8 cellular contexts compared by ENCODE assay signal in genomic region chr7:139108256-139109187, GRCh38. TPM values are rescaled to one million over a fixed set of nuclear protein-coding genes. Genes with fewer than 3 reads are reported as not detected.
DNase-seq lines count a peak whose midpoint lies in the region; ATAC-seq lines count a peak whose summit lies in the region.

No MANE protein-coding gene starts in this region.

- no peak for DNase-seq in activated CD4-positive, alpha-beta T cell treated with anti-CD3 and anti-CD28 coated beads, Interleukin-2, amount 10 ng/mL, durations not matched to agents 7 days and 5 days
- no peak for DNase-seq in activated CD4-positive, alpha-beta T cell treated with anti-CD3 and anti-CD28 coated beads for 4 hours
- peak; percentile 20 for DNase-seq in NCI-H226
- peak; percentile 61 for DNase-seq in astrocyte of the hippocampus (ENCODE audit: low read depth, low spot score)
- peak; percentile 43 for DNase-seq in iPS-NIHi7 (ENCODE audit: extremely low spot score)
- peak; percentile 57 for DNase-seq in stimulated activated CD8-positive, alpha-beta memory T cell treated with anti-CD3 and anti-CD28 coated beads, Interleukin-4, amount 100 ng/mL, for 48 hours
- DNase-seq in NCI-H2196 (lab: John Stamatoyannopoulos, UW; ENCODE audit: unreplicated experiment), result no peak

- H3K27me3 Mint-ChIP-seq in activated CD4-positive, alpha-beta T cell treated with anti-CD3 and anti-CD28 coated beads, Interleukin-2, amount 10 ng/mL, durations not matched to agents 7 days and 5 days, result no peaks in the 10 kb centered on the region

- H3K27ac Mint-ChIP-seq in activated CD4-positive, alpha-beta T cell treated with anti-CD3 and anti-CD28 coated beads, Interleukin-2, amount 10 ng/mL, durations not matched to agents 7 days and 5 days, result peak overlapping the region; percentile 97

- H3K4me1 Mint-ChIP-seq in activated CD4-positive, alpha-beta T cell treated with anti-CD3 and anti-CD28 coated beads, Interleukin-2, amount 10 ng/mL, durations not matched to agents 7 days and 5 days, result peaks cover 38% of the 10 kb centered on the region

- peak; percentile 5 for ATAC-seq in HG02798 (IDR thresholded peaks at IDR 0.05; ENCODE audit: poor library complexity, unreplicated experiment)

- H3K9me3 Mint-ChIP-seq in activated CD4-positive, alpha-beta T cell treated with anti-CD3 and anti-CD28 coated beads, Interleukin-2, amount 10 ng/mL, durations not matched to agents 7 days and 5 days, result peaks cover 8% of the 10 kb centered on the region

- POLR2A ChIA-PET in activated CD4-positive, alpha-beta T cell treated with anti-CD3 and anti-CD28 coated beads, Interleukin-2, amount 10 ng/mL, durations not matched to agents 7 days and 5 days (lab: Charles Lee), result no interaction called here

- CTCF ChIA-PET in activated CD4-positive, alpha-beta T cell treated with anti-CD3 and anti-CD28 coated beads, Interleukin-2, amount 10 ng/mL, durations not matched to agents 7 days and 5 days (lab: Charles Lee), result no interaction called here

- H3K4me3 Mint-ChIP-seq in activated CD4-positive, alpha-beta T cell treated with anti-CD3 and anti-CD28 coated beads, Interleukin-2, amount 10 ng/mL, durations not matched to agents 7 days and 5 days, result peak overlapping the region; percentile 95

- peaks cover 61% of the 10 kb centered on the region for H3K36me3 Mint-ChIP-seq in activated CD4-positive, alpha-beta T cell treated with anti-CD3 and anti-CD28 coated beads, Interleukin-2, amount 10 ng/mL, durations not matched to agents 7 days and 5 days (ENCODE audit: low read depth)

RNA-seq across cellular contexts. Expression of gene ZC3HAV1, which starts 1.0 kb away (rescaled TPM):
- 100 to 1,000 TPM; 124 to 129 TPM for total RNA-seq in activated CD4-positive, alpha-beta T cell treated with anti-CD3 and anti-CD28 coated beads, Interleukin-2, amount 10 ng/mL, durations not matched to agents 7 days and 5 days

Comparison
In these comparisons a context has a peak if more than half of its experiments do, and no peak if none do; other contexts are left out.
1. DNase-seq: peak in NCI-H226 (single experiment), astrocyte of the hippocampus (single experiment), iPS-NIHi7 (single experiment) and stimulated activated CD8-positive, alpha-beta memory T cell treated with anti-CD3 and anti-CD28 coated beads, Interleukin-4, amount 100 ng/mL, for 48 hours (single experiment); none in activated CD4-positive, alpha-beta T cell treated with anti-CD3 and anti-CD28 coated beads, Interleukin-2, amount 10 ng/mL, durations not matched to agents 7 days and 5 days (single experiment), activated CD4-positive, alpha-beta T cell treated with anti-CD3 and anti-CD28 coated beads for 4 hours (0 of 2) and NCI-H2196 (single experiment).